ENCODE assay signal across 8 cellular contexts in the genomic region with DNA sequence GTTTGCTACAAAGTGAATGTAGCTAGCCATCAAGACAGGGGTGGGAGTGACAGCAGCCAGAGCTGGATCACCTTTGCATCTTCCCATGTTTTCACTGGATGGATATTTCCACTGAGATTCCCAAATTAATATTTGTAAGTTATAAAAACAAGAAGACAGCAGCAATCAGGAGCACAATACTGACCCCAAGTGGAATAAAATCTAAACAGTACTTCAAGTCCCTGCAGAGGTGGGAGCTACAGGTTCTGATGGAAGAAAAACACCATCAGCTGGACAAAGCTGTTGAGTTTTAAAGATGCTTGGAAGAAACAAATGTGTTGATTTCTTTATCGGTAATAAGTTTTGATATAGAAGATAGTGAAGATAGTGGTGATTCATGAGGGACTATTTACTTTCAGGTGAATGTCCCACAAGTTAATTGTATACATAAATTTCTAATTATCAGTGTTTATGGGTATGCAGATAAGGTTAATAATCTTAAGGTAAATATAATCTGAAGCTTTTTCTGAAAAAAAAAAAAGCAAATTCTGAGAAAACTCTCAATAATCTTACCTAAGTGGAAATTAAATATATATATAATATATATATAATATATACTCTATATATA.
DNase-seq lines count a peak whose midpoint lies in the region; ATAC-seq and TF ChIP-seq lines count a peak whose summit lies in the region.

No MANE protein-coding gene starts in this region.

- no peak overlapping the region for H3K9ac ChIP-seq in parathyroid adenoma

- no peaks in the 10 kb centered on the region for H3K79me2 ChIP-seq in parathyroid adenoma

- peak; percentile 13 for TF ChIP-seq CTCF in GM13977 (IDR thresholded peaks at IDR 0.05; ENCODE audit: extremely low read depth, insufficient read depth, missing control alignments)
- TF ChIP-seq CTCF in parathyroid adenoma (IDR thresholded peaks at IDR 0.05) = peak; percentile 40

- H3K36me3 ChIP-seq in parathyroid adenoma (ENCODE audit: control insufficient read depth, insufficient read depth, low read length) = no peaks in the 10 kb centered on the region

- in situ Hi-C loops in GM13977 (cut with MboI; ENCODE audit: low pct_unique_long_range_greater_than_20kb, low sequenced_read_pairs, unreplicated experiment) = no loop called here

- H3K27ac ChIP-seq in parathyroid adenoma = no peak overlapping the region

- DNase-seq in GM13977 (ENCODE audit: low spot score) = no peak
- peak; percentile 4 for DNase-seq in NCI-H82 treated with DMSO at 0.1 percent for 48 hours (lab: John Stamatoyannopoulos, UW; ENCODE audit: unreplicated experiment)
- DNase-seq in fibroblast of gingiva (ENCODE audit: low read depth) = peak; percentile 30
- no peak for DNase-seq in activated CD8-positive, alpha-beta memory T cell treated with anti-CD3 and anti-CD28 coated beads, Interleukin-2, amount 50 U/mL, for 4 hours

- no peaks in the 10 kb centered on the region for H3K9me3 ChIP-seq in parathyroid adenoma (ENCODE audit: control insufficient read depth, low read length)

- no peak overlapping the region for H3K4me2 ChIP-seq in parathyroid adenoma (ENCODE audit: low read length)

- H2AFZ ChIP-seq in parathyroid adenoma = no peak overlapping the region

- no peaks in the 10 kb centered on the region for H3K27me3 ChIP-seq in parathyroid adenoma (ENCODE audit: control insufficient read depth, insufficient read depth, low read length)

- ATAC-seq in GM18511 (IDR thresholded peaks at IDR 0.05; ENCODE audit: unreplicated experiment) (no peak), HG02852 (IDR thresholded peaks at IDR 0.05; ENCODE audit: unreplicated experiment) (no peak), HG02623 (IDR thresholded peaks at IDR 0.05; ENCODE audit: unreplicated experiment) (no peak)

- no peak overlapping the region for H3K4me3 ChIP-seq in parathyroid adenoma (ENCODE audit: low read depth, low read length)

- H3K4me1 ChIP-seq in parathyroid adenoma = no peaks in the 10 kb centered on the region

Comparison
In these comparisons a context has a peak if more than half of its experiments do, and no peak if none do; other contexts are left out.
1. DNase-seq: peak in NCI-H82 treated with DMSO at 0.1 percent for 48 hours (single experiment) and fibroblast of gingiva (single experiment); none in GM13977 (single experiment) and activated CD8-positive, alpha-beta memory T cell treated with anti-CD3 and anti-CD28 coated beads, Interleukin-2, amount 50 U/mL, for 4 hours (single experiment).